13 cellular contexts compared by ENCODE assay signal in genomic region chr18:59515147-59515546, GRCh38.
"Had no signal": no experiment of that assay in that cellular context is flagged by ENCODE, and none has a peak within 500 bp of the region (broad histone marks: within the 10 kb centered on the region; RNA-seq: fewer than 3 reads in every experiment).

No MANE protein-coding gene starts in this region.

- FAIRE-seq: colon, endometrium had no signal

- ATAC-seq: activated naive CD8-positive, alpha-beta T cell treated with anti-CD3 and anti-CD28 coated beads, Interleukin-2, amount 50 U/mL, for 24 hours; esophagus mucosa had no signal

- DNase-seq: activated CD4-positive, alpha-beta T cell treated with anti-CD3 and anti-CD28 coated beads for 1 hour; activated CD4-positive, alpha-beta T cell treated with anti-CD3 and anti-CD28 coated beads, Interleukin-2, amount 50 U/mL, for 48 hours; activated naive CD4-positive, alpha-beta T cell treated with anti-CD3 and anti-CD28 coated beads for 36 hours; activated naive CD8-positive, alpha-beta T cell treated with anti-CD3 and anti-CD28 coated beads, Interleukin-2, amount 50 U/mL, for 24 hours; activated T-cell treated with anti-CD3 and anti-CD28 coated beads, Interleukin-2, amount 50 U/mL, for 1 hour; foreskin fibroblast; glutamatergic neuron; naive B cell; posterior cingulate gyrus had no signal

- H3K4me3 ChIP-seq: lung had no signal
